In genomic region chr11:46906596-46906995, GRCh38 we compare ENCODE assay signal across 1 cellular context.
A peak's percentile ranks its signal among the peaks of the same experiment; 100 is the strongest.
TF ChIP-seq lines count a peak whose summit lies in the region.

No MANE protein-coding gene starts in this region.

TF ChIP-seq in H1, 55 proteins besides CTCF, POLR2A, EP300 and RAD21:
- TF ChIP-seq YY1 (IDR thresholded peaks at IDR 0.05; ENCODE audit: low read depth, low read length) = 0 out of 2 replicates have a peak, but pooled peaks have one; percentile 14
- no peak for TF ChIP-seq KDM4A (IDR thresholded peaks at IDR 0.05; ENCODE audit: low read depth, low read length, severe bottlenecking)
- peak; percentile 37 for TF ChIP-seq ASH2L (IDR thresholded peaks at IDR 0.05; ENCODE audit: low read length)
- TF ChIP-seq TAF1 (IDR thresholded peaks at IDR 0.05; ENCODE audit: low read depth, low read length) = no peak
- 0 out of 2 replicates have a peak, but pooled peaks have one; percentile 52 for TF ChIP-seq TEAD4 (IDR thresholded peaks at IDR 0.05; ENCODE audit: low read depth, low read length)
- TF ChIP-seq, protein P1, sequence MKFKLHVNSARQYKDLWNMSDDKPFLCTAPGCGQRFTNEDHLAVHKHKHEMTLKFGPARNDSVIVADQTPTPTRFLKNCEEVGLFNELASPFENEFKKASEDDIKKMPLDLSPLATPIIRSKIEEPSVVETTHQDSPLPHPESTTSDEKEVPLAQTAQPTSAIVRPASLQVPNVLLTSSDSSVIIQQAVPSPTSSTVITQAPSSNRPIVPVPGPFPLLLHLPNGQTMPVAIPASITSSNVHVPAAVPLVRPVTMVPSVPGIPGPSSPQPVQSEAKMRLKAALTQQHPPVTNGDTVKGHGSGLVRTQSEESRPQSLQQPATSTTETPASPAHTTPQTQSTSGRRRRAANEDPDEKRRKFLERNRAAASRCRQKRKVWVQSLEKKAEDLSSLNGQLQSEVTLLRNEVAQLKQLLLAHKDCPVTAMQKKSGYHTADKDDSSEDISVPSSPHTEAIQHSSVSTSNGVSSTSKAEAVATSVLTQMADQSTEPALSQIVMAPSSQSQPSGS (IDR thresholded peaks at IDR 0.05; ENCODE audit: low read length) = no peak
- no peak for TF ChIP-seq SIRT6 (IDR thresholded peaks at IDR 0.05; ENCODE audit: low read length)
- TF ChIP-seq EGR1 (IDR thresholded peaks at IDR 0.05; ENCODE audit: borderline replicate concordance, low read depth, low read length) = peak; percentile 48; the same call in 1 of the 2 replicates
- TF ChIP-seq HDAC6 (IDR thresholded peaks at IDR 0.05; ENCODE audit: low read depth, low read length) = no peak
- TF ChIP-seq TBP (IDR thresholded peaks at IDR 0.05; ENCODE audit: low read depth, low read length) = no peak
- no peak for TF ChIP-seq BACH1 (IDR thresholded peaks at IDR 0.05; ENCODE audit: low read length)
- TF ChIP-seq BRCA1 (IDR thresholded peaks at IDR 0.05; ENCODE audit: low read depth, low read length) = no peak
- TF ChIP-seq CREB1 (IDR thresholded peaks at IDR 0.05) = no peak
- no peak for TF ChIP-seq MAX (IDR thresholded peaks at IDR 0.05)
- TF ChIP-seq SP4 (IDR thresholded peaks at IDR 0.05; ENCODE audit: low read length) = no peak
- TF ChIP-seq BCL11A (IDR thresholded peaks at IDR 0.05; ENCODE audit: low read depth in 2 of 2, low read length in 2 of 2) = no peak
- no peak for TF ChIP-seq CHD2 (IDR thresholded peaks at IDR 0.05; ENCODE audit: low read length)
- no peak for TF ChIP-seq SUZ12 (IDR thresholded peaks at IDR 0.05; ENCODE audit: low read length)
- TF ChIP-seq CBX8 (IDR thresholded peaks at IDR 0.05; ENCODE audit: borderline replicate concordance, low read depth, low read length) = no peak
- TF ChIP-seq ATF3 (IDR thresholded peaks at IDR 0.05; ENCODE audit: insufficient read depth, low read depth, low read length) = no peak
TF ChIP-seq in H1: peak in this region for 4.
